ENCODE assay signal across 18 cellular contexts in genomic region chr4:149584703-149585102, GRCh38.
DNase-seq lines count a peak whose midpoint lies in the region; ATAC-seq and TF ChIP-seq lines count a peak whose summit lies in the region.
"Had no signal": no experiment of that assay in that cellular context is flagged by ENCODE, and none has a peak within 500 bp of the region (broad histone marks: within the 10 kb centered on the region; RNA-seq: fewer than 3 reads in every experiment).

No MANE protein-coding gene starts in this region.

- H3K23ac ChIP-seq in mesendoderm (ENCODE audit: low read length): no peak overlapping the region

- H3K79me2 ChIP-seq in mesendoderm (ENCODE audit: control insufficient read depth, insufficient read depth, low read length): no peaks in the 10 kb centered on the region

- H3K36me3 ChIP-seq in cardiac muscle cell (no peaks in the 10 kb centered on the region), heart left ventricle (no peaks in the 10 kb centered on the region), mesendoderm (ENCODE audit: control insufficient read depth, insufficient read depth, low read length) (no peaks in the 10 kb centered on the region), endodermal cell (ENCODE audit: control insufficient read depth, insufficient read depth, low read length) (no peaks in the 10 kb centered on the region)

- peak overlapping the region; percentile 37 for H3K27ac ChIP-seq in cardiac muscle cell
- no peak overlapping the region for H3K27ac ChIP-seq in heart left ventricle
- no peak overlapping the region for H3K27ac ChIP-seq in mesendoderm (ENCODE audit: low read depth, low read length)
- no peak overlapping the region for H3K27ac ChIP-seq in endodermal cell (ENCODE audit: low read depth, low read length)

- intact Hi-C loops in heart left ventricle (cut with DNase I): no loop called here

- H3K9ac ChIP-seq in mesendoderm (ENCODE audit: low read length): no peak overlapping the region
- no peak overlapping the region for H3K9ac ChIP-seq in endodermal cell (ENCODE audit: extremely low read depth, low read length, poor library complexity, severe bottlenecking)

- H3K79me1 ChIP-seq in mesendoderm (ENCODE audit: low read length): no peaks in the 10 kb centered on the region

- no peak overlapping the region for H2BK120ac ChIP-seq in mesendoderm (ENCODE audit: low read depth, low read length)

- peaks cover 2% of the 10 kb centered on the region for H3K4me1 ChIP-seq in cardiac muscle cell (ENCODE audit: low read depth)
- H3K4me1 ChIP-seq in heart left ventricle: no peaks in the 10 kb centered on the region
- H3K4me1 ChIP-seq in mesendoderm (ENCODE audit: control insufficient read depth, low read depth, low read length): no peaks in the 10 kb centered on the region
- peaks cover 3% of the 10 kb centered on the region for H3K4me1 ChIP-seq in endodermal cell (ENCODE audit: control insufficient read depth, insufficient read depth, low read length)

- no peak overlapping the region for H3K56ac ChIP-seq in mesendoderm (ENCODE audit: low read length)

- no peak overlapping the region for H3K27ac Mint-ChIP-seq in activated naive CD4-positive, alpha-beta T cell treated with anti-CD3 and anti-CD28 coated beads, Interleukin-2, amount 10 ng/mL, durations not matched to agents 7 days and 5 days
- H3K27ac Mint-ChIP-seq in endodermal cell: no peak overlapping the region
- H3K27ac Mint-ChIP-seq: CD8-positive, alpha-beta T cell; HFFc6 had no signal

- no peak overlapping the region for H2BK15ac ChIP-seq in mesendoderm (replicated peaks; ENCODE audit: low read depth)

- no peak overlapping the region for H3K4me2 ChIP-seq in mesendoderm (ENCODE audit: low read length)

- CTCF ChIA-PET in activated naive CD4-positive, alpha-beta T cell treated with anti-CD3 and anti-CD28 coated beads, Interleukin-2, amount 10 ng/mL, durations not matched to agents 7 days and 5 days (lab: Charles Lee): no interaction called here

- H3K27me3 Mint-ChIP-seq in activated naive CD4-positive, alpha-beta T cell treated with anti-CD3 and anti-CD28 coated beads, Interleukin-2, amount 10 ng/mL, durations not matched to agents 7 days and 5 days: no peaks in the 10 kb centered on the region
- no peaks in the 10 kb centered on the region for H3K27me3 Mint-ChIP-seq in endodermal cell (ENCODE audit: insufficient read depth)

- H2AK5ac ChIP-seq in mesendoderm (ENCODE audit: low read length): no peak overlapping the region

- no peak overlapping the region for H3K18ac ChIP-seq in mesendoderm (ENCODE audit: low read length)

- H3K4me3 ChIP-seq in cardiac muscle cell: no peak overlapping the region
- H3K4me3 ChIP-seq in heart left ventricle: no peak overlapping the region
- H3K4me3 ChIP-seq in mesendoderm (ENCODE audit: low read length): no peak overlapping the region
- no peak overlapping the region for H3K4me3 ChIP-seq in endodermal cell (ENCODE audit: low read length)

- no peak overlapping the region for H3K4me3 Mint-ChIP-seq in activated naive CD4-positive, alpha-beta T cell treated with anti-CD3 and anti-CD28 coated beads, Interleukin-2, amount 10 ng/mL, durations not matched to agents 7 days and 5 days
- no peak overlapping the region for H3K4me3 Mint-ChIP-seq in endodermal cell
- H3K4me3 Mint-ChIP-seq: CD8-positive, alpha-beta T cell; HFFc6 had no signal

- TF ChIP-seq CTCF in cardiac muscle cell (IDR thresholded peaks at IDR 0.05; ENCODE audit: low read depth, low read length) (no peak), heart left ventricle (IDR thresholded peaks at IDR 0.05) (no peak), endodermal cell (conservative IDR thresholded peaks at IDR 0.05) (no peak)

- no peaks in the 10 kb centered on the region for H3K4me1 Mint-ChIP-seq in activated naive CD4-positive, alpha-beta T cell treated with anti-CD3 and anti-CD28 coated beads, Interleukin-2, amount 10 ng/mL, durations not matched to agents 7 days and 5 days
- no peaks in the 10 kb centered on the region for H3K4me1 Mint-ChIP-seq in endodermal cell

- H3K27me3 ChIP-seq in cardiac muscle cell (no peaks in the 10 kb centered on the region), heart left ventricle (no peaks in the 10 kb centered on the region), mesendoderm (ENCODE audit: insufficient read depth, low read length, poor library complexity) (no peaks in the 10 kb centered on the region), endodermal cell (ENCODE audit: control insufficient read depth, insufficient read depth, low read length, poor library complexity, severe bottlenecking) (no peaks in the 10 kb centered on the region)

- no peak overlapping the region for H4K8ac ChIP-seq in mesendoderm (ENCODE audit: low read depth, low read length)

- H3K9me3 Mint-ChIP-seq in activated naive CD4-positive, alpha-beta T cell treated with anti-CD3 and anti-CD28 coated beads, Interleukin-2, amount 10 ng/mL, durations not matched to agents 7 days and 5 days: no peaks in the 10 kb centered on the region
- H3K9me3 Mint-ChIP-seq in endodermal cell: no peaks in the 10 kb centered on the region
- H3K9me3 Mint-ChIP-seq: HFFc6 had no signal

- DNase-seq in cardiac muscle cell (ENCODE audit: low read depth in 1 of 2, low spot score in 1 of 2) (peak in 1 of 2 donors; percentile 29), heart left ventricle (no peak), astrocyte of the hippocampus (ENCODE audit: low read depth, low spot score) (peak; percentile 42), mesendoderm (peak; percentile 2), endodermal cell (no peak), DMS 273 (lab: John Stamatoyannopoulos, UW; ENCODE audit: unreplicated experiment) (no peak)
- no peak for DNase-seq in activated naive CD4-positive, alpha-beta T cell treated with anti-CD3 and anti-CD28 coated beads, Interleukin-2, amount 10 ng/mL, durations not matched to agents 7 days and 5 days
- DNase-seq: 8988T; CD8-positive, alpha-beta T cell; GOT3; HFFc6; KG1; NCI-H1417 treated with DMSO at 0.1 percent for 48 hours; NCI-H1930; NCI-H2171 treated with DMSO at 0.1 percent for 48 hours; NCI-H510A treated with DMSO at 0.1 percent for 48 hours had no signal

- H3K9me3 ChIP-seq in cardiac muscle cell (ENCODE audit: low read depth): no peaks in the 10 kb centered on the region
- H3K9me3 ChIP-seq in heart left ventricle: peaks cover 0 to 33% (median 7%) of the 10 kb centered on the region in 12 donors
- no peaks in the 10 kb centered on the region for H3K9me3 ChIP-seq in endodermal cell (ENCODE audit: control insufficient read depth, low read length)

- ATAC-seq in heart left ventricle (no peak), GM18505 (IDR thresholded peaks at IDR 0.05; ENCODE audit: unreplicated experiment) (no peak)
- ATAC-seq: CD8-positive, alpha-beta T cell; Panc1 had no signal

- H2BK5ac ChIP-seq in mesendoderm (ENCODE audit: low read length): no peak overlapping the region

- no peak overlapping the region for H3K4ac ChIP-seq in mesendoderm (ENCODE audit: low read depth, low read length)

- H4K5ac ChIP-seq in mesendoderm (ENCODE audit: low read length): no peak overlapping the region

- 91 to 93% (median 91%) methylated on average over 1 of the region's 1 CpG for WGBS in heart left ventricle, 4 donors
- WGBS in mesendoderm (ENCODE audit: extremely low coverage, insufficient coverage, low lambda C conversion rate): no CpG with 5 or more reads among the region's 1 CpG
- no CpG with 5 or more reads among the region's 1 CpG for WGBS in endodermal cell (ENCODE audit: insufficient coverage in 1 of 2, insufficient read length in 1 of 2), 2 experiments

- TF ChIP-seq POLR2A in heart left ventricle (IDR thresholded peaks at IDR 0.05) (no peak), GM18505 (IDR thresholded peaks at IDR 0.05; ENCODE audit: borderline replicate concordance, extremely low read depth, insufficient read depth, insufficient read length) (no peak)

- no peaks in the 10 kb centered on the region for H3K36me3 Mint-ChIP-seq in activated naive CD4-positive, alpha-beta T cell treated with anti-CD3 and anti-CD28 coated beads, Interleukin-2, amount 10 ng/mL, durations not matched to agents 7 days and 5 days
- H3K36me3 Mint-ChIP-seq in endodermal cell (ENCODE audit: low read depth): no peaks in the 10 kb centered on the region
- H3K36me3 Mint-ChIP-seq: CD8-positive, alpha-beta T cell had no signal

Comparison
In these comparisons a context has a peak if more than half of its experiments do, and no peak if none do; other contexts are left out.
1. DNase-seq: peak in astrocyte of the hippocampus (single experiment) and mesendoderm (single experiment); none in heart left ventricle (0 of 5), activated naive CD4-positive, alpha-beta T cell treated with anti-CD3 and anti-CD28 coated beads, Interleukin-2, amount 10 ng/mL, durations not matched to agents 7 days and 5 days (single experiment), endodermal cell (single experiment) and DMS 273 (single experiment).